In genomic region chr6:77650098-77650663, GRCh38 we compare ENCODE assay signal across 9 cellular contexts. TPM values are rescaled to one million over a fixed set of nuclear protein-coding genes. Genes with fewer than 3 reads are reported as not detected.
DNase-seq lines count a peak whose midpoint lies in the region; ATAC-seq and TF ChIP-seq lines count a peak whose summit lies in the region.
"Had no signal": no experiment of that assay in that cellular context is flagged by ENCODE, and none has a peak within 500 bp of the region (broad histone marks: within the 10 kb centered on the region; RNA-seq: fewer than 3 reads in every experiment).

No MANE protein-coding gene starts in this region.

- no peak overlapping the region for H3K4me3 Mint-ChIP-seq in activated CD4-positive, alpha-beta T cell treated with anti-CD3 and anti-CD28 coated beads for 36 hours
- H3K4me3 Mint-ChIP-seq in nephron, result peak overlapping the region; percentile 78 to 87 (median 84)

- no peaks in the 10 kb centered on the region for H3K36me3 Mint-ChIP-seq in activated CD4-positive, alpha-beta T cell treated with anti-CD3 and anti-CD28 coated beads for 36 hours (ENCODE audit: low read depth)
- H3K36me3 Mint-ChIP-seq in nephron (ENCODE audit: low read depth), result no peaks in the 10 kb centered on the region

- H3K4me3 ChIP-seq in OCI-LY1 (ENCODE audit: low read depth, low read length, poor library complexity, severe bottlenecking), result no peak overlapping the region

- no peak for TF ChIP-seq POLR2A in erythroblast (IDR thresholded peaks at IDR 0.05; ENCODE audit: low read length)

- peak; percentile 8; the same call in 1 of the 2 replicates for TF ChIP-seq CTCF in OCI-LY1 (IDR thresholded peaks at IDR 0.05; ENCODE audit: low read length)
- TF ChIP-seq CTCF in nephron (IDR thresholded peaks at IDR 0.05; ENCODE audit: unreplicated experiment in 3 of 3), result peak; percentile 22 to 38 (median 38)

- H3K9me3 Mint-ChIP-seq in activated CD4-positive, alpha-beta T cell treated with anti-CD3 and anti-CD28 coated beads for 36 hours (ENCODE audit: low read depth), result peaks cover 2% of the 10 kb centered on the region
- no peaks in the 10 kb centered on the region for H3K9me3 Mint-ChIP-seq in nephron

- no peak overlapping the region for H3K27ac Mint-ChIP-seq in activated CD4-positive, alpha-beta T cell treated with anti-CD3 and anti-CD28 coated beads for 36 hours
- H3K27ac Mint-ChIP-seq in nephron, result peak overlapping the region in 2 of 3 experiments; percentile 65 to 90

- no peaks in the 10 kb centered on the region for H3F3A ChIP-seq in OCI-LY1 (ENCODE audit: insufficient read depth, low read length)

- peak; percentile 42 for ATAC-seq in activated CD4-positive, alpha-beta T cell treated with anti-CD3 and anti-CD28 coated beads for 36 hours

- no peak overlapping the region for H3K4me2 ChIP-seq in OCI-LY1 (ENCODE audit: low read length)

- peaks cover 15% of the 10 kb centered on the region for H3K27me3 Mint-ChIP-seq in activated CD4-positive, alpha-beta T cell treated with anti-CD3 and anti-CD28 coated beads for 36 hours
- H3K27me3 Mint-ChIP-seq in nephron (ENCODE audit: low read depth), result no peaks in the 10 kb centered on the region

- no peaks in the 10 kb centered on the region for H3K9me3 ChIP-seq in OCI-LY1 (ENCODE audit: low read length)

- no peaks in the 10 kb centered on the region for H4K20me1 ChIP-seq in OCI-LY1 (ENCODE audit: insufficient read depth, low read length)

- no peaks in the 10 kb centered on the region for H3K9me2 ChIP-seq in OCI-LY1 (ENCODE audit: low read depth, low read length)

- intact Hi-C loops in activated CD4-positive, alpha-beta T cell treated with anti-CD3 and anti-CD28 coated beads for 36 hours (cut with DNase I, micrococcal nuclease), result no loop called here

- H3K4me1 Mint-ChIP-seq in activated CD4-positive, alpha-beta T cell treated with anti-CD3 and anti-CD28 coated beads for 36 hours, result no peaks in the 10 kb centered on the region
- no peaks in the 10 kb centered on the region for H3K4me1 Mint-ChIP-seq in nephron

- H2AFZ ChIP-seq in OCI-LY1 (ENCODE audit: low read length), result no peak overlapping the region

- H3K4me1 ChIP-seq in OCI-LY1 (ENCODE audit: insufficient read depth, low read length, severe bottlenecking), result no peaks in the 10 kb centered on the region

- no peak overlapping the region for H3K27ac ChIP-seq in OCI-LY1 (ENCODE audit: low read depth, low read length, poor library complexity, severe bottlenecking)

- DNase-seq in activated CD4-positive, alpha-beta T cell treated with anti-CD3 and anti-CD28 coated beads for 36 hours, result peak; percentile 47
- DNase-seq in activated CD4-positive, alpha-beta T cell treated with anti-CD3 and anti-CD28 coated beads for 4 hours, result no peak
- DNase-seq in erythroblast (lab: John Stamatoyannopoulos, UW) (peak; percentile 8 to 17), NCI-H2029 treated with DMSO at 0.1 percent for 48 hours (lab: John Stamatoyannopoulos, UW) (no peak), GM19240 (ENCODE audit: insufficient read length, low spot score) (no peak)
- no peak for DNase-seq in activated CD4-positive, CD25-positive, alpha-beta regulatory T cell (lab: John Stamatoyannopoulos, UW)

- H3K27me3 ChIP-seq in OCI-LY1 (ENCODE audit: insufficient read depth, low read length), result no peaks in the 10 kb centered on the region

- CTCF ChIA-PET in activated CD4-positive, alpha-beta T cell treated with anti-CD3 and anti-CD28 coated beads for 36 hours (lab: Charles Lee), result no interaction called here

- H3K36me3 ChIP-seq in OCI-LY1 (ENCODE audit: insufficient read depth, low read length), result no peaks in the 10 kb centered on the region

- POLR2A ChIA-PET in activated CD4-positive, alpha-beta T cell treated with anti-CD3 and anti-CD28 coated beads for 36 hours (lab: Charles Lee), result no interaction called here

- no peak overlapping the region for H3K9ac ChIP-seq in OCI-LY1 (ENCODE audit: low read length)

- no peaks in the 10 kb centered on the region for H3K79me2 ChIP-seq in OCI-LY1 (ENCODE audit: insufficient read depth, low read length)

RNA-seq across cellular contexts. Expression of gene MEI4, which starts 2.7 kb away (rescaled TPM):
- not detected for total RNA-seq in activated CD4-positive, alpha-beta T cell treated with anti-CD3 and anti-CD28 coated beads for 36 hours
- total RNA-seq: NCI-H460 had no signal

Comparison
In these comparisons a context has a peak if more than half of its experiments do, and no peak if none do; other contexts are left out.
1. DNase-seq: peak in activated CD4-positive, alpha-beta T cell treated with anti-CD3 and anti-CD28 coated beads for 36 hours (single experiment) and erythroblast (2 of 2); none in activated CD4-positive, alpha-beta T cell treated with anti-CD3 and anti-CD28 coated beads for 4 hours (0 of 2), NCI-H2029 treated with DMSO at 0.1 percent for 48 hours (single experiment), activated CD4-positive, CD25-positive, alpha-beta regulatory T cell (0 of 4) and GM19240 (single experiment).